Comparison of ENCODE assay signal across 15 cellular contexts in genomic region chr6:150252714-150253444, GRCh38.
DNase-seq lines count a peak whose midpoint lies in the region; ATAC-seq, FAIRE-seq and TF ChIP-seq lines count a peak whose summit lies in the region.
"Had no signal": no experiment of that assay in that cellular context is flagged by ENCODE, and none has a peak within 500 bp of the region (broad histone marks: within the 10 kb centered on the region; RNA-seq: fewer than 3 reads in every experiment).

No MANE protein-coding gene starts in this region.

- H3K4me2 ChIP-seq in SK-N-SH: no peak overlapping the region
- H3K4me2 ChIP-seq: A549, KMS-11 had no signal

- intact Hi-C loops in activated CD8-positive, alpha-beta T cell treated with anti-CD3 and anti-CD28 coated beads for 36 hours (cut with micrococcal nuclease): no loop called here

- no peaks in the 10 kb centered on the region for H3K79me2 ChIP-seq in SK-N-SH (ENCODE audit: insufficient read depth)

- no peak overlapping the region for H3K4me3 Mint-ChIP-seq in activated CD8-positive, alpha-beta T cell treated with anti-CD3 and anti-CD28 coated beads for 36 hours
- no peak overlapping the region for H3K4me3 Mint-ChIP-seq in activated CD8-positive, alpha-beta T cell treated with anti-CD3 and anti-CD28 coated beads, Interleukin-2, amount 10 ng/mL, durations not matched to agents 7 days and 5 days
- no peak overlapping the region for H3K4me3 Mint-ChIP-seq in stimulated activated memory B cell treated with anti-CD40 and anti-IgM and Interleukin-4, amounts not matched to agents 10 μg/mL and 1 μg/mL and 100 μg/mL, for 72 hours
- H3K4me3 Mint-ChIP-seq: activated B cell treated with CpG ODN at 0.5 μM for 24 hours had no signal

- peak; percentile 83 for ATAC-seq in activated CD8-positive, alpha-beta T cell treated with anti-CD3 and anti-CD28 coated beads for 36 hours
- no peak for ATAC-seq in activated CD8-positive, alpha-beta T cell treated with anti-CD3 and anti-CD28 coated beads, Interleukin-2, amount 10 ng/mL, durations not matched to agents 7 days and 5 days
- ATAC-seq in stimulated activated memory B cell treated with anti-CD40 and anti-IgM and Interleukin-4, amounts not matched to agents 10 μg/mL and 1 μg/mL and 100 μg/mL, for 72 hours: peak; percentile 76
- ATAC-seq in SK-N-SH treated with all-trans-retinoic acid at 6 μM for 48 hours: no peak
- ATAC-seq: A549 had no signal

- DNase-seq in activated CD8-positive, alpha-beta T cell treated with anti-CD3 and anti-CD28 coated beads for 36 hours: no peak
- no peak for DNase-seq in activated CD8-positive, alpha-beta T cell treated with anti-CD3 and anti-CD28 coated beads, Interleukin-2, amount 10 ng/mL, durations not matched to agents 7 days and 5 days
- DNase-seq in Kasumi-1 (lab: John Stamatoyannopoulos, UW) (peak; percentile 6 to 17), bronchial epithelial cell (ENCODE audit: low read depth) (peak; percentile 91), HT-29 (ENCODE audit: low spot score) (no peak), SK-N-SH (no peak)
- DNase-seq: activated B cell treated with CpG ODN at 0.5 μM for 24 hours; cerebellar nuclear complex; Peyer's patch; stimulated activated naive CD4-positive, alpha-beta T cell treated with Interleukin-2 at 50 U/mL for 16 hours had no signal

- no peaks in the 10 kb centered on the region for H3F3A ChIP-seq in SK-N-SH (replicated peaks; ENCODE audit: insufficient read depth)

- H3K27ac Mint-ChIP-seq in activated CD8-positive, alpha-beta T cell treated with anti-CD3 and anti-CD28 coated beads for 36 hours: no peak overlapping the region
- no peak overlapping the region for H3K27ac Mint-ChIP-seq in activated CD8-positive, alpha-beta T cell treated with anti-CD3 and anti-CD28 coated beads, Interleukin-2, amount 10 ng/mL, durations not matched to agents 7 days and 5 days
- no peak overlapping the region for H3K27ac Mint-ChIP-seq in stimulated activated memory B cell treated with anti-CD40 and anti-IgM and Interleukin-4, amounts not matched to agents 10 μg/mL and 1 μg/mL and 100 μg/mL, for 72 hours
- H3K27ac Mint-ChIP-seq: activated B cell treated with CpG ODN at 0.5 μM for 24 hours had no signal

- no peaks in the 10 kb centered on the region for H3K36me3 Mint-ChIP-seq in activated CD8-positive, alpha-beta T cell treated with anti-CD3 and anti-CD28 coated beads for 36 hours (ENCODE audit: low read depth)
- H3K36me3 Mint-ChIP-seq in activated CD8-positive, alpha-beta T cell treated with anti-CD3 and anti-CD28 coated beads, Interleukin-2, amount 10 ng/mL, durations not matched to agents 7 days and 5 days (ENCODE audit: low read depth): peaks cover 4% of the 10 kb centered on the region
- peaks cover 8% of the 10 kb centered on the region for H3K36me3 Mint-ChIP-seq in stimulated activated memory B cell treated with anti-CD40 and anti-IgM and Interleukin-4, amounts not matched to agents 10 μg/mL and 1 μg/mL and 100 μg/mL, for 72 hours

- H3K4me3 ChIP-seq in bronchial epithelial cell (ENCODE audit: low read depth, low read length) (no peak overlapping the region), SK-N-SH (ENCODE audit: low read depth in 2 of 2, low read length in 1 of 2) (no peak overlapping the region)
- H3K4me3 ChIP-seq: A549, Peyer's patch had no signal

- H4K20me1 ChIP-seq in SK-N-SH (ENCODE audit: insufficient read depth): no peaks in the 10 kb centered on the region

- no peaks in the 10 kb centered on the region for H3K9me2 ChIP-seq in SK-N-SH

- H3K27me3 ChIP-seq in bronchial epithelial cell (ENCODE audit: control insufficient read depth, insufficient read depth, low read length): no peaks in the 10 kb centered on the region
- H3K27me3 ChIP-seq in SK-N-SH (ENCODE audit: insufficient read depth): no peaks in the 10 kb centered on the region
- H3K27me3 ChIP-seq: Peyer's patch had no signal

- H3K36me3 ChIP-seq in bronchial epithelial cell (ENCODE audit: control insufficient read depth, insufficient read depth, low read length) (no peaks in the 10 kb centered on the region), SK-N-SH (replicated peaks in 1 of 2; ENCODE audit: control insufficient read depth in 1 of 2, insufficient read depth in 2 of 2, low read length in 1 of 2) (no peaks in the 10 kb centered on the region)
- H3K36me3 ChIP-seq: Peyer's patch had no signal

- no peak for TF ChIP-seq EP300 in SK-N-SH (IDR thresholded peaks at IDR 0.05; ENCODE audit: borderline replicate concordance in 1 of 2, low read depth in 1 of 2, low read length in 1 of 2)

- H3K4me1 Mint-ChIP-seq in activated CD8-positive, alpha-beta T cell treated with anti-CD3 and anti-CD28 coated beads for 36 hours (ENCODE audit: low read depth): peaks cover 31% of the 10 kb centered on the region
- peaks cover 21% of the 10 kb centered on the region for H3K4me1 Mint-ChIP-seq in activated CD8-positive, alpha-beta T cell treated with anti-CD3 and anti-CD28 coated beads, Interleukin-2, amount 10 ng/mL, durations not matched to agents 7 days and 5 days (ENCODE audit: low read depth)
- peaks cover 8% of the 10 kb centered on the region for H3K4me1 Mint-ChIP-seq in stimulated activated memory B cell treated with anti-CD40 and anti-IgM and Interleukin-4, amounts not matched to agents 10 μg/mL and 1 μg/mL and 100 μg/mL, for 72 hours
- H3K4me1 Mint-ChIP-seq: activated B cell treated with CpG ODN at 0.5 μM for 24 hours had no signal

- no peak overlapping the region for H3K9ac ChIP-seq in SK-N-SH
- H3K9ac ChIP-seq: KMS-11 had no signal

- TF ChIP-seq RAD21 in SK-N-SH (IDR thresholded peaks at IDR 0.05; ENCODE audit: low read length): no peak

- FAIRE-seq in bronchial epithelial cell (lab: Jason Lieb, UNC): peak; percentile 79
- FAIRE-seq: A549, islet of Langerhans had no signal

- H3K9me3 ChIP-seq in SK-N-SH: no peaks in the 10 kb centered on the region
- H3K9me3 ChIP-seq: A549, Peyer's patch had no signal

- TF ChIP-seq CTCF in activated CD8-positive, alpha-beta T cell treated with anti-CD3 and anti-CD28 coated beads for 36 hours (IDR thresholded peaks at IDR 0.05): no peak
- no peak for TF ChIP-seq CTCF in bronchial epithelial cell (IDR thresholded peaks at IDR 0.05; ENCODE audit: insufficient read depth, low read length, severe bottlenecking)
- TF ChIP-seq CTCF in SK-N-SH (IDR thresholded peaks at IDR 0.05): no peak

- no peaks in the 10 kb centered on the region for H3K4me1 ChIP-seq in SK-N-SH (ENCODE audit: control insufficient read depth in 1 of 2, insufficient read depth in 2 of 2, low read depth in 1 of 2, low read length in 1 of 2)
- H3K4me1 ChIP-seq: A549, Peyer's patch had no signal

- no peak overlapping the region for H2AFZ ChIP-seq in SK-N-SH (ENCODE audit: low read depth)

- peaks cover under 1% of the 10 kb centered on the region for H3K9me3 Mint-ChIP-seq in activated CD8-positive, alpha-beta T cell treated with anti-CD3 and anti-CD28 coated beads for 36 hours
- H3K9me3 Mint-ChIP-seq in activated CD8-positive, alpha-beta T cell treated with anti-CD3 and anti-CD28 coated beads, Interleukin-2, amount 10 ng/mL, durations not matched to agents 7 days and 5 days (ENCODE audit: insufficient read depth): peaks cover 4% of the 10 kb centered on the region
- H3K9me3 Mint-ChIP-seq in stimulated activated memory B cell treated with anti-CD40 and anti-IgM and Interleukin-4, amounts not matched to agents 10 μg/mL and 1 μg/mL and 100 μg/mL, for 72 hours: peaks cover 3% of the 10 kb centered on the region
- H3K9me3 Mint-ChIP-seq: activated B cell treated with CpG ODN at 0.5 μM for 24 hours had no signal

- H3K27ac ChIP-seq in SK-N-SH (ENCODE audit: low read depth in 2 of 2, low read length in 1 of 2): no peak overlapping the region
- H3K27ac ChIP-seq: A549, KMS-11, Peyer's patch had no signal

- CTCF ChIA-PET in activated CD8-positive, alpha-beta T cell treated with anti-CD3 and anti-CD28 coated beads for 36 hours (lab: Charles Lee): interaction anchor here (0.6 to 1.3 kb wide), 2 partner anchors 172 to 418 kb away, joined by 3 to 4 read pairs; no protein-coding TSS in a partner anchor
- CTCF ChIA-PET in activated CD8-positive, alpha-beta T cell treated with anti-CD3 and anti-CD28 coated beads, Interleukin-2, amount 10 ng/mL, durations not matched to agents 7 days and 5 days (lab: Charles Lee): interaction anchor here (1.2 kb wide), 1 partner anchor 15 kb away, joined by 3 read pairs; no protein-coding TSS in a partner anchor
- CTCF ChIA-PET in SK-N-SH (lab: Yijun Ruan, JAX): interaction anchor here (0.6 kb wide), 1 partner anchor 355 kb away, joined by 3 read pairs; no protein-coding TSS in a partner anchor

- POLR2A ChIA-PET in activated CD8-positive, alpha-beta T cell treated with anti-CD3 and anti-CD28 coated beads for 36 hours (lab: Charles Lee): interaction anchor here (1.3 kb wide), 1 partner anchor 10 kb away, joined by 7 read pairs; no protein-coding TSS in a partner anchor
- POLR2A ChIA-PET in activated CD8-positive, alpha-beta T cell treated with anti-CD3 and anti-CD28 coated beads, Interleukin-2, amount 10 ng/mL, durations not matched to agents 7 days and 5 days (lab: Charles Lee): no interaction called here
- POLR2A ChIA-PET in SK-N-SH (lab: Yijun Ruan, JAX): no interaction called here

- 16% methylated on average over 6 of the region's 6 CpGs for WGBS in SK-N-SH (ENCODE audit: low lambda C conversion rate)

- H3K27me3 Mint-ChIP-seq in activated CD8-positive, alpha-beta T cell treated with anti-CD3 and anti-CD28 coated beads for 36 hours: peaks cover 18% of the 10 kb centered on the region
- peaks cover 3% of the 10 kb centered on the region for H3K27me3 Mint-ChIP-seq in activated CD8-positive, alpha-beta T cell treated with anti-CD3 and anti-CD28 coated beads, Interleukin-2, amount 10 ng/mL, durations not matched to agents 7 days and 5 days (ENCODE audit: low read depth)
- peaks cover 26% of the 10 kb centered on the region for H3K27me3 Mint-ChIP-seq in stimulated activated memory B cell treated with anti-CD40 and anti-IgM and Interleukin-4, amounts not matched to agents 10 μg/mL and 1 μg/mL and 100 μg/mL, for 72 hours

TF ChIP-seq in SK-N-SH treated with all-trans-retinoic acid at 6 μM for 48 hours, 23 proteins besides CTCF, POLR2A, EP300 and RAD21 (continues in another document):
- TF ChIP-seq CSDC2 (CRISPR knock-in tag; IDR thresholded peaks at IDR 0.05): no peak
- TF ChIP-seq ZFP3 (CRISPR knock-in tag; IDR thresholded peaks at IDR 0.05): no peak

Comparison
In these comparisons a context has a peak if more than half of its experiments do, and no peak if none do; other contexts are left out.
1. ATAC-seq: peak in activated CD8-positive, alpha-beta T cell treated with anti-CD3 and anti-CD28 coated beads for 36 hours (single experiment) and stimulated activated memory B cell treated with anti-CD40 and anti-IgM and Interleukin-4, amounts not matched to agents 10 μg/mL and 1 μg/mL and 100 μg/mL, for 72 hours (single experiment); none in activated CD8-positive, alpha-beta T cell treated with anti-CD3 and anti-CD28 coated beads, Interleukin-2, amount 10 ng/mL, durations not matched to agents 7 days and 5 days (single experiment) and SK-N-SH treated with all-trans-retinoic acid at 6 μM for 48 hours (single experiment).
2. DNase-seq: peak in Kasumi-1 (2 of 2) and bronchial epithelial cell (single experiment); none in activated CD8-positive, alpha-beta T cell treated with anti-CD3 and anti-CD28 coated beads for 36 hours (single experiment), activated CD8-positive, alpha-beta T cell treated with anti-CD3 and anti-CD28 coated beads, Interleukin-2, amount 10 ng/mL, durations not matched to agents 7 days and 5 days (single experiment), HT-29 (single experiment) and SK-N-SH (single experiment).